ENCODE assay signal across 32 cellular contexts in the genomic region with DNA sequence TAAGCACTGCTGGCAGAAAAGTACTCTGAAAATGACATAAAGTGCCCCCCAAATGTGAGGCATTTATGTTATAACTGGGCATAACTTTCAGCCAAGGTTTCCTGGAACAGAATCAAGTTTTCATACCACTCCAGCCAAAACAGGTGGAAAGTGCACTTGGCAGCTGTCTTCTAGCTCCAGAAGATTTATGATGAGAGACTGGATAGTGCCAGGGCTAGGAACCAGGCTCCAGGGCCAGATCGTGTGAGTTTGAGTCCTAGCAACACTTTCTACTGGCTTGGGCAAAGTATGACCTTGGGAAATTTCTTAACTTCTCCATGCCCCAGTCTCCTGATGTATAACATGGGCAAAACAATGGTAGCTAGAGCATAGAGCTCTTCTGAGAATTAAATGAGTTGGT.
DNase-seq lines count a peak whose midpoint lies in the region; ATAC-seq and TF ChIP-seq lines count a peak whose summit lies in the region.
"Had no signal": no experiment of that assay in that cellular context is flagged by ENCODE, and none has a peak within 500 bp of the region (broad histone marks: within the 10 kb centered on the region; RNA-seq: fewer than 3 reads in every experiment).

No MANE protein-coding gene starts in this region.

- H4K91ac ChIP-seq in trophoblast cell (ENCODE audit: low read depth, low read length): peak overlapping the region; percentile 33

- no peaks in the 10 kb centered on the region for H4K20me1 ChIP-seq in SK-N-SH (ENCODE audit: insufficient read depth)
- H4K20me1 ChIP-seq: BLaER1 treated with 17β-estradiol and CSF1 and Interleukin-3, amounts not matched to agents 10 nM and 100 nM had no signal

- H3K36me3 Mint-ChIP-seq in CD4-positive, alpha-beta memory T cell: no peaks in the 10 kb centered on the region
- H3K36me3 Mint-ChIP-seq: activated CD8-positive, alpha-beta memory T cell treated with anti-CD3 and anti-CD28 coated beads, Interleukin-2, amount 10 ng/mL, durations not matched to agents 7 days and 5 days; natural killer cell; stimulated activated effector memory CD8-positive, alpha-beta T cell treated with anti-CD3 and anti-CD28 coated beads, Interleukin-12 subunit alpha, Interleukin-12 subunit beta, amount 100 ng/mL, for 72 hours; WTC11 had no signal

- H3K18ac ChIP-seq in trophoblast cell (ENCODE audit: low read length): no peak overlapping the region

- ATAC-seq in GM19035 (IDR thresholded peaks at IDR 0.05; ENCODE audit: unreplicated experiment): no peak
- ATAC-seq: activated CD8-positive, alpha-beta memory T cell treated with anti-CD3 and anti-CD28 coated beads, Interleukin-2, amount 10 ng/mL, durations not matched to agents 7 days and 5 days; activated T-cell treated with anti-CD3 and anti-CD28 coated beads, Interleukin-2, amount 50 U/mL, for 72 hours; natural killer cell; right cardiac atrium; stimulated activated effector memory CD8-positive, alpha-beta T cell treated with anti-CD3 and anti-CD28 coated beads, Interleukin-12 subunit alpha, Interleukin-12 subunit beta, amount 100 ng/mL, for 72 hours; WTC11 had no signal

- peaks cover 15% of the 10 kb centered on the region for H3K79me1 ChIP-seq in trophoblast cell (ENCODE audit: low read length)

- H3K27ac ChIP-seq in SK-N-SH (ENCODE audit: low read depth in 2 of 2, low read length in 1 of 2): peak overlapping the region in 1 of 2 experiments; percentile 4; a peak in 2 of 4 replicates
- no peak overlapping the region for H3K27ac ChIP-seq in trophoblast cell (ENCODE audit: low read depth, low read length)
- no peak overlapping the region for H3K27ac ChIP-seq in WERI-Rb-1
- H3K27ac ChIP-seq in CD4-positive, alpha-beta memory T cell (ENCODE audit: low read depth, low read length): no peak overlapping the region
- H3K27ac ChIP-seq: BLaER1 treated with 17β-estradiol and CSF1 and Interleukin-3, amounts not matched to agents 10 nM and 100 nM; HL-60; KMS-11; Peyer's patch had no signal

- H3K9me2 ChIP-seq in SK-N-SH: no peaks in the 10 kb centered on the region

- TF ChIP-seq RAD21 in SK-N-SH (IDR thresholded peaks at IDR 0.05; ENCODE audit: low read length): no peak

- H2BK5ac ChIP-seq in trophoblast cell (ENCODE audit: low read depth, low read length, poor library complexity): peak overlapping the region; percentile 24

- H3K4me2 ChIP-seq in SK-N-SH (no peak overlapping the region), trophoblast cell (ENCODE audit: low read length) (no peak overlapping the region)
- H3K4me2 ChIP-seq: BLaER1 treated with 17β-estradiol and CSF1 and Interleukin-3, amounts not matched to agents 10 nM and 100 nM; KMS-11 had no signal

- CTCF ChIA-PET in SK-N-SH (lab: Yijun Ruan, JAX): interaction anchor here (0.8 to 5.0 kb wide), 6 partner anchors 18 to 455 kb away, joined by 3 to 60 read pairs (median 4); no protein-coding TSS in a partner anchor
- CTCF ChIA-PET in CD4-positive, alpha-beta memory T cell (lab: Charles Lee; ENCODE audit: partially characterized antibody): no interaction called here

- H4K12ac ChIP-seq in trophoblast cell (ENCODE audit: low read depth, low read length): no peak overlapping the region

- H3K27me3 Mint-ChIP-seq in CD4-positive, alpha-beta memory T cell: peaks cover 5 to 10% of the 10 kb centered on the region in 2 donors

- H3K27me3 ChIP-seq in SK-N-SH (ENCODE audit: insufficient read depth) (no peaks in the 10 kb centered on the region), trophoblast cell (ENCODE audit: insufficient read depth, low read length) (no peaks in the 10 kb centered on the region), WERI-Rb-1 (ENCODE audit: insufficient read depth, low read depth, severe bottlenecking) (no peaks in the 10 kb centered on the region)
- H3K27me3 ChIP-seq in CD4-positive, alpha-beta memory T cell (ENCODE audit: insufficient read depth, low read length): no peaks in the 10 kb centered on the region
- H3K27me3 ChIP-seq: BLaER1 treated with 17β-estradiol and CSF1 and Interleukin-3, amounts not matched to agents 10 nM and 100 nM; Peyer's patch had no signal

- H3K79me2 ChIP-seq in SK-N-SH (ENCODE audit: insufficient read depth) (no peaks in the 10 kb centered on the region), trophoblast cell (ENCODE audit: control insufficient read depth, insufficient read depth, low read length, poor library complexity) (peaks cover 6% of the 10 kb centered on the region)

- intact Hi-C loops in CD4-positive, alpha-beta memory T cell (cut with micrococcal nuclease): no loop called here

- 22% methylated on average over 1 of the region's 1 CpG for WGBS in SK-N-SH (ENCODE audit: low lambda C conversion rate)
- WGBS in trophoblast cell (ENCODE audit: extremely low coverage, insufficient coverage, insufficient read length): no CpG with 5 or more reads among the region's 1 CpG

- TF ChIP-seq CTCF in SK-N-SH (IDR thresholded peaks at IDR 0.05): no peak
- TF ChIP-seq CTCF in WERI-Rb-1 (IDR thresholded peaks at IDR 0.05; ENCODE audit: low read depth, low read length): no peak

- no peak overlapping the region for H3K4ac ChIP-seq in trophoblast cell (ENCODE audit: low read depth, low read length)

- H3K9ac ChIP-seq in SK-N-SH (no peak overlapping the region), trophoblast cell (ENCODE audit: low read length) (no peak overlapping the region)
- H3K9ac ChIP-seq: BLaER1 treated with 17β-estradiol and CSF1 and Interleukin-3, amounts not matched to agents 10 nM and 100 nM; KMS-11 had no signal

- no peaks in the 10 kb centered on the region for H3F3A ChIP-seq in SK-N-SH (replicated peaks; ENCODE audit: insufficient read depth)

- peak; percentile 26 for DNase-seq in DMS79 (lab: John Stamatoyannopoulos, UW)
- DNase-seq in NCI-H128 (lab: John Stamatoyannopoulos, UW; ENCODE audit: unreplicated experiment): peak; percentile 49
- DNase-seq in SK-N-SH: no peak
- DNase-seq in trophoblast cell: no peak
- no peak for DNase-seq in retina
- no peak for DNase-seq in WERI-Rb-1
- DNase-seq in CD4-positive, alpha-beta memory T cell: no peak
- DNase-seq: activated CD4-positive, alpha-beta T cell treated with anti-CD3 and anti-CD28 coated beads, Interleukin-2, amount 50 U/mL, for 1 hour; activated CD8-positive, alpha-beta memory T cell treated with anti-CD3 and anti-CD28 coated beads, Interleukin-2, amount 10 ng/mL, durations not matched to agents 7 days and 5 days; activated naive CD4-positive, alpha-beta T cell; activated T-cell treated with anti-CD3 and anti-CD28 coated beads, Interleukin-2, amount 50 U/mL, for 72 hours; cerebellar nuclear complex; dorsolateral prefrontal cortex; GOT3; HFFc6; islet precursor cell; MV-4-11; natural killer cell; NCI-H2081; NCI-H526 treated with DMSO at 0.1 percent for 48 hours; Peyer's patch; right cardiac atrium; SIG-M5; stimulated activated CD4-positive, alpha-beta T cell treated with anti-CD3 and anti-CD28 coated beads, Interleukin-12 subunit alpha, Interleukin-12 subunit beta, amount 100 ng/mL, for 4 hours; stimulated activated CD4-positive, alpha-beta T cell treated with anti-CD3 and anti-CD28 coated beads, Interleukin-4, amount 100 ng/mL, for 1 hour; substantia nigra had no signal

- no peak overlapping the region for H2BK120ac ChIP-seq in trophoblast cell (ENCODE audit: insufficient read depth, low read length, poor library complexity)

- no peak overlapping the region for H3K4me3 ChIP-seq in SK-N-SH (ENCODE audit: low read depth in 2 of 2, low read length in 1 of 2)
- H3K4me3 ChIP-seq in trophoblast cell (ENCODE audit: low read depth, low read length): no peak overlapping the region
- no peak overlapping the region for H3K4me3 ChIP-seq in WERI-Rb-1 (ENCODE audit: low read depth, low read length)
- no peak overlapping the region for H3K4me3 ChIP-seq in CD4-positive, alpha-beta memory T cell (ENCODE audit: low read length in 2 of 2)
- H3K4me3 ChIP-seq: BLaER1 treated with 17β-estradiol and CSF1 and Interleukin-3, amounts not matched to agents 10 nM and 100 nM; dorsolateral prefrontal cortex; Peyer's patch had no signal

- no peak overlapping the region for H4K8ac ChIP-seq in trophoblast cell (ENCODE audit: low read depth, low read length)

- no peaks in the 10 kb centered on the region for H3K4me1 Mint-ChIP-seq in CD4-positive, alpha-beta memory T cell
- H3K4me1 Mint-ChIP-seq: activated CD8-positive, alpha-beta memory T cell treated with anti-CD3 and anti-CD28 coated beads, Interleukin-2, amount 10 ng/mL, durations not matched to agents 7 days and 5 days; natural killer cell; stimulated activated effector memory CD8-positive, alpha-beta T cell treated with anti-CD3 and anti-CD28 coated beads, Interleukin-12 subunit alpha, Interleukin-12 subunit beta, amount 100 ng/mL, for 72 hours had no signal

- H3K9me3 ChIP-seq in SK-N-SH (no peaks in the 10 kb centered on the region), trophoblast cell (ENCODE audit: insufficient read depth, low read depth, low read length) (no peaks in the 10 kb centered on the region), WERI-Rb-1 (ENCODE audit: severe bottlenecking) (no peaks in the 10 kb centered on the region)
- no peaks in the 10 kb centered on the region for H3K9me3 ChIP-seq in CD4-positive, alpha-beta memory T cell (ENCODE audit: control insufficient read depth in 1 of 2, low read length in 2 of 2)
- H3K9me3 ChIP-seq: BLaER1 treated with 17β-estradiol and CSF1 and Interleukin-3, amounts not matched to agents 10 nM and 100 nM; Peyer's patch had no signal

- POLR2A ChIA-PET in SK-N-SH (lab: Yijun Ruan, JAX): no interaction called here
- POLR2A ChIA-PET in CD4-positive, alpha-beta memory T cell (lab: Charles Lee; ENCODE audit: partially characterized antibody): no interaction called here

- H2AK5ac ChIP-seq in trophoblast cell (ENCODE audit: low read length): peak overlapping the region; percentile 25

- no peak for TF ChIP-seq EP300 in SK-N-SH (IDR thresholded peaks at IDR 0.05; ENCODE audit: borderline replicate concordance in 1 of 2, low read depth in 1 of 2, low read length in 1 of 2)

- H3K36me3 ChIP-seq in SK-N-SH (replicated peaks in 1 of 2; ENCODE audit: control insufficient read depth in 1 of 2, insufficient read depth in 2 of 2, low read length in 1 of 2) (peaks cover 0 to 1% of the 10 kb centered on the region in 2 experiments), trophoblast cell (ENCODE audit: control insufficient read depth in 1 of 2, insufficient read depth in 2 of 2, low read length in 2 of 2) (no peaks in the 10 kb centered on the region), WERI-Rb-1 (no peaks in the 10 kb centered on the region)
- no peaks in the 10 kb centered on the region for H3K36me3 ChIP-seq in CD4-positive, alpha-beta memory T cell (ENCODE audit: insufficient read depth, low read length)
- H3K36me3 ChIP-seq: Peyer's patch had no signal

- no peak overlapping the region for H3K23ac ChIP-seq in trophoblast cell (ENCODE audit: low read length)

- H3K14ac ChIP-seq in trophoblast cell (ENCODE audit: low read length): no peak overlapping the region

- H3K9me3 Mint-ChIP-seq in CD4-positive, alpha-beta memory T cell: peaks cover 0 to 3% (median 0%) of the 10 kb centered on the region in 8 donors
- H3K9me3 Mint-ChIP-seq: activated T-cell treated with anti-CD3 and anti-CD28 coated beads, Interleukin-2, amount 50 U/mL, for 72 hours; HFFc6; natural killer cell; stimulated activated effector memory CD8-positive, alpha-beta T cell treated with anti-CD3 and anti-CD28 coated beads, Interleukin-12 subunit alpha, Interleukin-12 subunit beta, amount 100 ng/mL, for 72 hours; WTC11 had no signal

- peak overlapping the region; percentile 38 for H2BK12ac ChIP-seq in trophoblast cell (ENCODE audit: low read length)

- no peak overlapping the region for H3K27ac Mint-ChIP-seq in CD4-positive, alpha-beta memory T cell
- H3K27ac Mint-ChIP-seq: activated CD8-positive, alpha-beta memory T cell treated with anti-CD3 and anti-CD28 coated beads, Interleukin-2, amount 10 ng/mL, durations not matched to agents 7 days and 5 days; activated T-cell treated with anti-CD3 and anti-CD28 coated beads, Interleukin-2, amount 50 U/mL, for 72 hours; HFFc6; natural killer cell; stimulated activated effector memory CD8-positive, alpha-beta T cell treated with anti-CD3 and anti-CD28 coated beads, Interleukin-12 subunit alpha, Interleukin-12 subunit beta, amount 100 ng/mL, for 72 hours; WTC11 had no signal

- H3K4me1 ChIP-seq in SK-N-SH (ENCODE audit: control insufficient read depth in 1 of 2, insufficient read depth in 2 of 2, low read depth in 1 of 2, low read length in 1 of 2) (peaks cover 0 to 40% of the 10 kb centered on the region in 2 experiments; a peak in 1 of 4 replicates), trophoblast cell (ENCODE audit: control insufficient read depth in 1 of 2, insufficient read depth in 2 of 2, low read length in 2 of 2) (peaks cover 12 to 23% of the 10 kb centered on the region in 2 experiments)
- H3K4me1 ChIP-seq in CD4-positive, alpha-beta memory T cell (ENCODE audit: insufficient read depth, low read length): no peaks in the 10 kb centered on the region
- H3K4me1 ChIP-seq: Peyer's patch had no signal

- H2AFZ ChIP-seq in SK-N-SH (ENCODE audit: low read depth) (no peak overlapping the region), trophoblast cell (ENCODE audit: insufficient read depth, low read length, poor library complexity) (no peak overlapping the region)

- no peak overlapping the region for H3K4me3 Mint-ChIP-seq in CD4-positive, alpha-beta memory T cell
- H3K4me3 Mint-ChIP-seq: activated CD8-positive, alpha-beta memory T cell treated with anti-CD3 and anti-CD28 coated beads, Interleukin-2, amount 10 ng/mL, durations not matched to agents 7 days and 5 days; activated T-cell treated with anti-CD3 and anti-CD28 coated beads, Interleukin-2, amount 50 U/mL, for 72 hours; HFFc6; natural killer cell; stimulated activated effector memory CD8-positive, alpha-beta T cell treated with anti-CD3 and anti-CD28 coated beads, Interleukin-12 subunit alpha, Interleukin-12 subunit beta, amount 100 ng/mL, for 72 hours; WTC11 had no signal

Comparison
In these comparisons a context has a peak if more than half of its experiments do, and no peak if none do; other contexts are left out.
1. DNase-seq: peak in DMS79 (single experiment) and NCI-H128 (single experiment); none in SK-N-SH (single experiment), trophoblast cell (0 of 2), retina (single experiment), WERI-Rb-1 (single experiment) and CD4-positive, alpha-beta memory T cell (0 of 5).